Comparison of ENCODE assay signal across 21 cellular contexts in the genomic region with DNA sequence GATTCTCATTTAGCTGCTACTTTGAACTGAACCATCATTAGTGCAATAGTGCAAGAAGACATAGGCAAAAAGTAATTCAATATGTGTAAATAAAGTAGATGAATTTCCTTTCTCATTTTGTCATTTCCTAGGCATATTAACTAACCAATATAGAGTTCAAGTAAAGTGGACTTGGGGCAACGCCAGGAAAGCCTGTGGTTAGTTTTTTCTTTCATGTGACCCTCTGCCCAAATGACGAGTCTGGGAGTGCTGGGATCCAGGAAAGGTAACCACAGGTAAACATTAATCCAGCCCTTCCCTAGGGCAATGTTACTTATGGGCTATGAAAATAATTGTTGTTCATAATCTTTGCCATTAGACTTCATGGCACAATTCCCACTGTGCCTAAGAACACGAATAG.
DNase-seq lines count a peak whose midpoint lies in the region; ATAC-seq, FAIRE-seq and TF ChIP-seq lines count a peak whose summit lies in the region.
"Had no signal": no experiment of that assay in that cellular context is flagged by ENCODE, and none has a peak within 500 bp of the region (broad histone marks: within the 10 kb centered on the region; RNA-seq: fewer than 3 reads in every experiment).

No MANE protein-coding gene starts in this region.

- H3K4me3 Mint-ChIP-seq in nephron, result no peak overlapping the region
- H3K4me3 Mint-ChIP-seq: activated naive CD8-positive, alpha-beta T cell treated with anti-CD3 and anti-CD28 coated beads, Interleukin-2, amount 10 ng/mL, durations not matched to agents 7 days and 5 days; immature natural killer cell had no signal

- no peaks in the 10 kb centered on the region for H3K27me3 Mint-ChIP-seq in nephron (ENCODE audit: low read depth)
- H3K27me3 Mint-ChIP-seq: activated naive CD8-positive, alpha-beta T cell treated with anti-CD3 and anti-CD28 coated beads, Interleukin-2, amount 10 ng/mL, durations not matched to agents 7 days and 5 days had no signal

- no peaks in the 10 kb centered on the region for H3K9me2 ChIP-seq in OCI-LY7 (ENCODE audit: insufficient read depth, low read length)

- ATAC-seq in HG02763 (IDR thresholded peaks at IDR 0.05; ENCODE audit: unreplicated experiment), result no peak
- ATAC-seq: gastrocnemius medialis had no signal

- H3K4me1 ChIP-seq in endothelial cell of umbilical vein (ENCODE audit: control insufficient read depth, extremely low read depth, insufficient read depth, low read length), result peaks cover 19% of the 10 kb centered on the region
- H3K4me1 ChIP-seq in OCI-LY7 (ENCODE audit: insufficient read depth, low read length, poor library complexity, severe bottlenecking), result no peaks in the 10 kb centered on the region
- H3K4me1 ChIP-seq: gastrocnemius medialis, parathyroid adenoma, SJCRH30 had no signal

- intact Hi-C loops in endothelial cell of umbilical vein (cut with micrococcal nuclease), result no loop called here
- intact Hi-C loops in OCI-LY7 (cut with micrococcal nuclease; ENCODE audit: unreplicated experiment), result loop anchor here (10.0 kb wide), 1 partner anchor 376 kb away; no protein-coding TSS in a partner anchor

- peak; percentile 55 for FAIRE-seq in endothelial cell of umbilical vein (lab: Jason Lieb, UNC)
- FAIRE-seq: endometrium had no signal

- H3K36me3 ChIP-seq in endothelial cell of umbilical vein (ENCODE audit: control insufficient read depth in 2 of 2, extremely low read depth in 1 of 2, insufficient read depth in 2 of 2, low read length in 2 of 2) (no peaks in the 10 kb centered on the region), OCI-LY7 (ENCODE audit: insufficient read depth, low read length) (peaks cover 12% of the 10 kb centered on the region; the same call in 1 of the 2 replicates)

- dilution Hi-C loops in endothelial cell of umbilical vein (cut with MboI; ENCODE audit: extremely low pct_ligation_motif_present, low sequenced_read_pairs), result no loop called here

- H3K27ac ChIP-seq in endothelial cell of umbilical vein (ENCODE audit: insufficient read depth, low read depth, low read length) (no peak overlapping the region), OCI-LY7 (ENCODE audit: low read depth, low read length, poor library complexity, severe bottlenecking) (no peak overlapping the region)
- H3K27ac ChIP-seq: 22Rv1, C4-2B, gastrocnemius medialis, parathyroid adenoma, SJCRH30 had no signal

- DNase-seq in DMS153 (lab: John Stamatoyannopoulos, UW) (peak; percentile 45), DMS153 treated with DMSO at 0.1 percent for 48 hours (lab: John Stamatoyannopoulos, UW; ENCODE audit: unreplicated experiment) (no peak), NCI-H748 (lab: John Stamatoyannopoulos, UW; ENCODE audit: unreplicated experiment) (peak; percentile 40), endothelial cell of umbilical vein (ENCODE audit: low read depth, low spot score) (peak; percentile 49), OCI-LY7 (ENCODE audit: low spot score) (no peak), GM19238 (ENCODE audit: insufficient read length, low spot score) (no peak)
- DNase-seq: activated CD4-positive, alpha-beta T cell treated with anti-CD3 and anti-CD28 coated beads for 48 hours; activated naive CD8-positive, alpha-beta T cell treated with anti-CD3 and anti-CD28 coated beads, Interleukin-2, amount 10 ng/mL, durations not matched to agents 7 days and 5 days; central memory CD4-positive, alpha-beta T cell; gastrocnemius medialis; immature natural killer cell; IMR-90; NCI-H1694 treated with DMSO at 0.1 percent for 48 hours; T1000 had no signal

- H3K9me1 ChIP-seq in endothelial cell of umbilical vein (replicated peaks; ENCODE audit: control insufficient read depth, extremely low read depth, insufficient read depth, low read length), result no peaks in the 10 kb centered on the region

- TF ChIP-seq CTCF in endothelial cell of umbilical vein (IDR thresholded peaks at IDR 0.05; ENCODE audit: extremely low read depth in 1 of 2, insufficient read depth in 1 of 2, low read depth in 1 of 2, low read length in 2 of 2) (no peak), nephron (IDR thresholded peaks at IDR 0.05; ENCODE audit: unreplicated experiment in 3 of 3) (no peak), OCI-LY7 (conservative IDR thresholded peaks at IDR 0.05; ENCODE audit: low read length) (no peak)

- no peaks in the 10 kb centered on the region for H3K4me1 Mint-ChIP-seq in nephron
- H3K4me1 Mint-ChIP-seq: activated naive CD8-positive, alpha-beta T cell treated with anti-CD3 and anti-CD28 coated beads, Interleukin-2, amount 10 ng/mL, durations not matched to agents 7 days and 5 days; immature natural killer cell had no signal

- no peak overlapping the region for H3K4me3 ChIP-seq in endothelial cell of umbilical vein (replicated peaks in 1 of 3; ENCODE audit: insufficient read depth in 1 of 3, low read depth in 1 of 3, low read length in 3 of 3)
- no peak overlapping the region for H3K4me3 ChIP-seq in OCI-LY7 (ENCODE audit: low read depth, low read length, poor library complexity, severe bottlenecking)
- H3K4me3 ChIP-seq: gastrocnemius medialis, SJCRH30 had no signal

- H4K20me1 ChIP-seq in endothelial cell of umbilical vein (replicated peaks; ENCODE audit: control insufficient read depth, extremely low read depth, insufficient read depth, low read length) (no peaks in the 10 kb centered on the region), OCI-LY7 (ENCODE audit: insufficient read depth, low read length) (no peaks in the 10 kb centered on the region)

- CTCF ChIA-PET in endothelial cell of umbilical vein (lab: Charles Lee), result interaction anchor here (0.9 to 2.8 kb wide), 4 partner anchors 45 to 428 kb away, joined by 3 to 12 read pairs (median 5); no protein-coding TSS in a partner anchor
- CTCF ChIA-PET in OCI-LY7 (lab: Charles Lee; ENCODE audit: unreplicated experiment), result no interaction called here

- H3K9ac ChIP-seq in endothelial cell of umbilical vein (replicated peaks; ENCODE audit: extremely low read depth, insufficient read depth, low read length), result no peak overlapping the region
- H3K9ac ChIP-seq: parathyroid adenoma had no signal

- no peak overlapping the region for H2AFZ ChIP-seq in endothelial cell of umbilical vein (ENCODE audit: low read depth, low read length)
- no peak overlapping the region for H2AFZ ChIP-seq in OCI-LY7 (ENCODE audit: low read length)
- H2AFZ ChIP-seq: parathyroid adenoma had no signal

- H3K36me3 Mint-ChIP-seq in nephron (ENCODE audit: low read depth), result no peaks in the 10 kb centered on the region

- no peaks in the 10 kb centered on the region for H3K9me3 Mint-ChIP-seq in nephron
- H3K9me3 Mint-ChIP-seq: activated naive CD8-positive, alpha-beta T cell treated with anti-CD3 and anti-CD28 coated beads, Interleukin-2, amount 10 ng/mL, durations not matched to agents 7 days and 5 days; immature natural killer cell had no signal

- H3K9me3 ChIP-seq in endothelial cell of umbilical vein (replicated peaks; ENCODE audit: control insufficient read depth, insufficient read depth, low read length) (no peaks in the 10 kb centered on the region), OCI-LY7 (ENCODE audit: low read length) (no peaks in the 10 kb centered on the region)
- H3K9me3 ChIP-seq: gastrocnemius medialis, SJCRH30 had no signal

- POLR2A ChIA-PET in endothelial cell of umbilical vein (lab: Charles Lee) (no interaction called here), OCI-LY7 (lab: Charles Lee) (interaction anchor here (0.6 kb wide), 1 partner anchor 1525 kb away, joined by 3 read pairs; no protein-coding TSS in a partner anchor)

- peak overlapping the region in 2 of 3 experiments; percentile 11 to 53 for H3K27ac Mint-ChIP-seq in nephron
- H3K27ac Mint-ChIP-seq: activated naive CD8-positive, alpha-beta T cell treated with anti-CD3 and anti-CD28 coated beads, Interleukin-2, amount 10 ng/mL, durations not matched to agents 7 days and 5 days; immature natural killer cell had no signal

- H3K27me3 ChIP-seq in endothelial cell of umbilical vein (ENCODE audit: control insufficient read depth in 2 of 2, insufficient read depth in 2 of 2, low read length in 2 of 2), result no peaks in the 10 kb centered on the region
- H3K27me3 ChIP-seq: gastrocnemius medialis, SJCRH30 had no signal

- BruUV-seq in endothelial cell of umbilical vein (replicated peaks; lab: Mats Ljungman, UMichigan) (no TSS peak), OCI-LY7 (replicated peaks; lab: Mats Ljungman, UMichigan) (no TSS peak)

- H3K4me2 ChIP-seq in endothelial cell of umbilical vein (ENCODE audit: insufficient read depth, low read length), result peak overlapping the region; percentile 52
- H3K4me2 ChIP-seq in OCI-LY7 (ENCODE audit: low read length), result no peak overlapping the region

- no peaks in the 10 kb centered on the region for H3K79me2 ChIP-seq in endothelial cell of umbilical vein (ENCODE audit: control insufficient read depth, insufficient read depth, low read length)
- H3K79me2 ChIP-seq in OCI-LY7 (ENCODE audit: insufficient read depth, low read depth, low read length), result no peaks in the 10 kb centered on the region
- H3K79me2 ChIP-seq: parathyroid adenoma had no signal

- TF ChIP-seq POLR2A in endothelial cell of umbilical vein (IDR thresholded peaks at IDR 0.05; ENCODE audit: low read depth, low read length), result no peak

TF ChIP-seq in endothelial cell of umbilical vein, 7 proteins besides CTCF, POLR2A, EP300 and RAD21:
- TF ChIP-seq EZH2 (IDR thresholded peaks at IDR 0.05; ENCODE audit: borderline replicate concordance, low read depth, low read length, severe bottlenecking), result no peak
- no peak for TF ChIP-seq GATA2 (IDR thresholded peaks at IDR 0.05; ENCODE audit: insufficient read depth, insufficient read length, low read depth, low read length)
- TF ChIP-seq MYC (IDR thresholded peaks at IDR 0.05; ENCODE audit: low read depth, low read length), result no peak
- TF ChIP-seq, protein P1, sequence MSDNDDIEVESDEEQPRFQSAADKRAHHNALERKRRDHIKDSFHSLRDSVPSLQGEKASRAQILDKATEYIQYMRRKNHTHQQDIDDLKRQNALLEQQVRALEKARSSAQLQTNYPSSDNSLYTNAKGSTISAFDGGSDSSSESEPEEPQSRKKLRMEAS (IDR thresholded peaks at IDR 0.05; ENCODE audit: insufficient read depth, insufficient read length), result no peak
- no peak for TF ChIP-seq FOS (IDR thresholded peaks at IDR 0.05; ENCODE audit: borderline replicate concordance, insufficient read depth, low read length)
- no peak for TF ChIP-seq JUN (IDR thresholded peaks at IDR 0.05; ENCODE audit: borderline replicate concordance, insufficient read depth, insufficient read length, low read depth)
- no peak for TF ChIP-seq POLR2AphosphoS5 (IDR thresholded peaks at IDR 0.05; ENCODE audit: insufficient read depth, low read depth, low read length)

Comparison
In these comparisons a context has a peak if more than half of its experiments do, and no peak if none do; other contexts are left out.
1. DNase-seq: peak in DMS153 (single experiment), NCI-H748 (single experiment) and endothelial cell of umbilical vein (single experiment); none in DMS153 treated with DMSO at 0.1 percent for 48 hours (single experiment), OCI-LY7 (single experiment) and GM19238 (single experiment).